In genomic region chr3:49119439-49119838, GRCh38 we compare ENCODE assay signal across 8 cellular contexts. TPM values are rescaled to one million over a fixed set of nuclear protein-coding genes. Genes with fewer than 3 reads are reported as not detected.
DNase-seq lines count a peak whose midpoint lies in the region; ATAC-seq and FAIRE-seq lines count a peak whose summit lies in the region.

No MANE protein-coding gene starts in this region.

- 86% methylated on average over 3 of the region's 3 CpGs for WGBS in thymus
- WGBS in small intestine, 3 donors, result 44 to 75% (median 52%) methylated on average over 3 of the region's 3 CpGs

- peaks cover 22% of the 10 kb centered on the region for H3K36me3 Mint-ChIP-seq in activated CD8-positive, alpha-beta memory T cell treated with anti-CD3 and anti-CD28 coated beads, Interleukin-2, amount 10 ng/mL, durations not matched to agents 7 days and 5 days
- H3K36me3 Mint-ChIP-seq in activated T-helper 2 cell treated with anti-CD3 and anti-CD28 coated beads, Interferon-gamma antibody, Interleukin-2, Interleukin-4, amounts not matched to agents 10 μg/mL and 5 μg/mL and 100 μg/mL, durations not matched to agents 14 hours and 24 hours and 36 hours (ENCODE audit: low read depth), result peaks cover 45% of the 10 kb centered on the region

- H3K4me3 ChIP-seq in iPS-18c (ENCODE audit: insufficient read depth, low read depth, low read length) (peak overlapping the region; percentile 99), thymus (ENCODE audit: low read length) (peak overlapping the region; percentile 90), small intestine (ENCODE audit: low read depth in 1 of 2, low read length in 2 of 2) (peak overlapping the region in 1 of 2 donors; percentile 82)

- intact Hi-C loops in activated T-helper 2 cell treated with anti-CD3 and anti-CD28 coated beads, Interferon-gamma antibody, Interleukin-2, Interleukin-4, amounts not matched to agents 10 μg/mL and 5 μg/mL and 100 μg/mL, durations not matched to agents 14 hours and 24 hours and 36 hours (cut with micrococcal nuclease), result no loop called here

- no peak for ATAC-seq in activated CD8-positive, alpha-beta memory T cell treated with anti-CD3 and anti-CD28 coated beads, Interleukin-2, amount 10 ng/mL, durations not matched to agents 7 days and 5 days
- ATAC-seq in GM19397 (IDR thresholded peaks at IDR 0.05; ENCODE audit: unreplicated experiment), result no peak

- peaks cover 23% of the 10 kb centered on the region for H3K4me1 Mint-ChIP-seq in activated CD8-positive, alpha-beta memory T cell treated with anti-CD3 and anti-CD28 coated beads, Interleukin-2, amount 10 ng/mL, durations not matched to agents 7 days and 5 days
- peaks cover 11% of the 10 kb centered on the region for H3K4me1 Mint-ChIP-seq in activated T-helper 2 cell treated with anti-CD3 and anti-CD28 coated beads, Interferon-gamma antibody, Interleukin-2, Interleukin-4, amounts not matched to agents 10 μg/mL and 5 μg/mL and 100 μg/mL, durations not matched to agents 14 hours and 24 hours and 36 hours (ENCODE audit: low read depth)

- peak overlapping the region; percentile 91 for H3K4me3 Mint-ChIP-seq in activated CD8-positive, alpha-beta memory T cell treated with anti-CD3 and anti-CD28 coated beads, Interleukin-2, amount 10 ng/mL, durations not matched to agents 7 days and 5 days
- peak overlapping the region; percentile 88 for H3K4me3 Mint-ChIP-seq in activated T-helper 2 cell treated with anti-CD3 and anti-CD28 coated beads, Interferon-gamma antibody, Interleukin-2, Interleukin-4, amounts not matched to agents 10 μg/mL and 5 μg/mL and 100 μg/mL, durations not matched to agents 14 hours and 24 hours and 36 hours (ENCODE audit: low read depth)

- no peaks in the 10 kb centered on the region for H3K27me3 ChIP-seq in thymus (ENCODE audit: control insufficient read depth, insufficient read depth)
- no peaks in the 10 kb centered on the region for H3K27me3 ChIP-seq in small intestine (ENCODE audit: control insufficient read depth in 2 of 2, insufficient read depth in 2 of 2, low read length in 2 of 2)

- H3K4me1 ChIP-seq in thymus (ENCODE audit: control insufficient read depth, insufficient read depth, low read length), result peaks cover 16% of the 10 kb centered on the region
- H3K4me1 ChIP-seq in small intestine (ENCODE audit: control insufficient read depth in 2 of 2, insufficient read depth in 1 of 2, low read depth in 1 of 2, low read length in 1 of 2), result peaks cover 0 to 6% of the 10 kb centered on the region in 2 donors

- no peak for DNase-seq in activated CD8-positive, alpha-beta memory T cell treated with anti-CD3 and anti-CD28 coated beads, Interleukin-2, amount 10 ng/mL, durations not matched to agents 7 days and 5 days
- DNase-seq in activated CD8-positive, alpha-beta memory T cell treated with anti-CD3 and anti-CD28 coated beads, Interleukin-2, amount 50 U/mL, for 4 hours, result no peak
- DNase-seq in activated T-helper 2 cell treated with anti-CD3 and anti-CD28 coated beads, Interferon-gamma antibody, Interleukin-2, Interleukin-4, amounts not matched to agents 10 μg/mL and 5 μg/mL and 100 μg/mL, durations not matched to agents 14 hours and 24 hours and 36 hours (ENCODE audit: low spot score), result no peak
- DNase-seq in stimulated activated CD4-positive, alpha-beta T cell treated with anti-CD3 and anti-CD28 coated beads, Interleukin-1b, Interleukin-23, amount 100 ng/mL, for 48 hours, result no peak
- DNase-seq in small intestine, result no peak

- H3K27me3 Mint-ChIP-seq in activated CD8-positive, alpha-beta memory T cell treated with anti-CD3 and anti-CD28 coated beads, Interleukin-2, amount 10 ng/mL, durations not matched to agents 7 days and 5 days, result no peaks in the 10 kb centered on the region
- H3K27me3 Mint-ChIP-seq in activated T-helper 2 cell treated with anti-CD3 and anti-CD28 coated beads, Interferon-gamma antibody, Interleukin-2, Interleukin-4, amounts not matched to agents 10 μg/mL and 5 μg/mL and 100 μg/mL, durations not matched to agents 14 hours and 24 hours and 36 hours (ENCODE audit: low read depth), result no peaks in the 10 kb centered on the region

- no peaks in the 10 kb centered on the region for H3K9me3 Mint-ChIP-seq in activated CD8-positive, alpha-beta memory T cell treated with anti-CD3 and anti-CD28 coated beads, Interleukin-2, amount 10 ng/mL, durations not matched to agents 7 days and 5 days (ENCODE audit: low read depth)
- no peaks in the 10 kb centered on the region for H3K9me3 Mint-ChIP-seq in activated T-helper 2 cell treated with anti-CD3 and anti-CD28 coated beads, Interferon-gamma antibody, Interleukin-2, Interleukin-4, amounts not matched to agents 10 μg/mL and 5 μg/mL and 100 μg/mL, durations not matched to agents 14 hours and 24 hours and 36 hours

- FAIRE-seq in small intestine (lab: Jason Lieb, UNC), result no peak

- H3K36me3 ChIP-seq in thymus (ENCODE audit: control insufficient read depth, insufficient read depth), result peaks cover 44% of the 10 kb centered on the region
- peaks cover 11 to 24% of the 10 kb centered on the region in 2 donors for H3K36me3 ChIP-seq in small intestine (ENCODE audit: control insufficient read depth in 2 of 2, insufficient read depth in 2 of 2, low read length in 2 of 2)

- CTCF ChIA-PET in activated CD8-positive, alpha-beta memory T cell treated with anti-CD3 and anti-CD28 coated beads, Interleukin-2, amount 10 ng/mL, durations not matched to agents 7 days and 5 days (lab: Charles Lee), result interaction anchor here (0.5 to 4.5 kb wide), 3 partner anchors 26 to 771 kb away, joined by 3 to 25 read pairs (median 5); partner anchors contain the start of gene QRICH1

- H3K9me3 ChIP-seq in iPS-18c (ENCODE audit: control insufficient read depth, insufficient read depth, low read length), result no peaks in the 10 kb centered on the region
- H3K9me3 ChIP-seq in thymus (ENCODE audit: control insufficient read depth), result no peaks in the 10 kb centered on the region
- no peaks in the 10 kb centered on the region for H3K9me3 ChIP-seq in small intestine (ENCODE audit: control insufficient read depth, low read depth)

- H3K27ac ChIP-seq in thymus (ENCODE audit: low read depth) (no peak overlapping the region), small intestine (ENCODE audit: low read depth in 1 of 2, low read length in 1 of 2) (peak overlapping the region in 1 of 2 donors; percentile 98)

- peak overlapping the region; percentile 89 for H3K27ac Mint-ChIP-seq in activated CD8-positive, alpha-beta memory T cell treated with anti-CD3 and anti-CD28 coated beads, Interleukin-2, amount 10 ng/mL, durations not matched to agents 7 days and 5 days
- peak overlapping the region; percentile 80 for H3K27ac Mint-ChIP-seq in activated T-helper 2 cell treated with anti-CD3 and anti-CD28 coated beads, Interferon-gamma antibody, Interleukin-2, Interleukin-4, amounts not matched to agents 10 μg/mL and 5 μg/mL and 100 μg/mL, durations not matched to agents 14 hours and 24 hours and 36 hours

RNA-seq across cellular contexts. Expression of gene USP19, which starts 1.2 kb away (rescaled TPM):
- total RNA-seq in activated CD8-positive, alpha-beta memory T cell treated with anti-CD3 and anti-CD28 coated beads, Interleukin-2, amount 10 ng/mL, durations not matched to agents 7 days and 5 days, result 10 to 100 TPM; 58.3 to 68.6 TPM
- total RNA-seq in activated T-helper 2 cell treated with anti-CD3 and anti-CD28 coated beads, Interferon-gamma antibody, Interleukin-2, Interleukin-4, amounts not matched to agents 10 μg/mL and 5 μg/mL and 100 μg/mL, durations not matched to agents 14 hours and 24 hours and 36 hours, result 47.9 and 54.8 TPM in 2 replicates
- polyA plus RNA-seq in thymus (25.2 TPM), small intestine (10 to 100 TPM; 20.1 to 26.2 (median 22.2) TPM)

RNA-seq across cellular contexts. Expression of gene LAMB2, which starts 13.4 kb away (rescaled TPM):
- total RNA-seq in activated CD8-positive, alpha-beta memory T cell treated with anti-CD3 and anti-CD28 coated beads, Interleukin-2, amount 10 ng/mL, durations not matched to agents 7 days and 5 days, result not detected
- 0.34 TPM in 1 of 2 replicates, not detected in the other for total RNA-seq in activated T-helper 2 cell treated with anti-CD3 and anti-CD28 coated beads, Interferon-gamma antibody, Interleukin-2, Interleukin-4, amounts not matched to agents 10 μg/mL and 5 μg/mL and 100 μg/mL, durations not matched to agents 14 hours and 24 hours and 36 hours
- 102 TPM for polyA plus RNA-seq in thymus
- 100 to 1,000 TPM; 124 to 598 (median 312) TPM for polyA plus RNA-seq in small intestine

RNA-seq across cellular contexts. Expression of gene QARS1, which starts 14.9 kb away (rescaled TPM):
- 100 to 1,000 TPM; 234 to 245 TPM for total RNA-seq in activated CD8-positive, alpha-beta memory T cell treated with anti-CD3 and anti-CD28 coated beads, Interleukin-2, amount 10 ng/mL, durations not matched to agents 7 days and 5 days
- total RNA-seq in activated T-helper 2 cell treated with anti-CD3 and anti-CD28 coated beads, Interferon-gamma antibody, Interleukin-2, Interleukin-4, amounts not matched to agents 10 μg/mL and 5 μg/mL and 100 μg/mL, durations not matched to agents 14 hours and 24 hours and 36 hours, result 209 and 226 TPM in 2 replicates
- polyA plus RNA-seq in thymus (256 TPM), small intestine (100 to 1,000 TPM; 360 to 425 (median 395) TPM)

RNA-seq across cellular contexts. Expression of gene QRICH1, which starts 25.6 kb away (rescaled TPM):
- total RNA-seq in activated CD8-positive, alpha-beta memory T cell treated with anti-CD3 and anti-CD28 coated beads, Interleukin-2, amount 10 ng/mL, durations not matched to agents 7 days and 5 days, result 100 to 1,000 TPM; 142 to 149 TPM
- total RNA-seq in activated T-helper 2 cell treated with anti-CD3 and anti-CD28 coated beads, Interferon-gamma antibody, Interleukin-2, Interleukin-4, amounts not matched to agents 10 μg/mL and 5 μg/mL and 100 μg/mL, durations not matched to agents 14 hours and 24 hours and 36 hours, result 145 and 164 TPM in 2 replicates
- polyA plus RNA-seq in thymus, result 53.3 TPM
- polyA plus RNA-seq in small intestine, result 10 to 100 TPM; 27.9 to 39.4 (median 38.2) TPM

RNA-seq across cellular contexts. Expression of gene CCDC71, which starts 46.7 kb away (rescaled TPM):
- total RNA-seq in activated CD8-positive, alpha-beta memory T cell treated with anti-CD3 and anti-CD28 coated beads, Interleukin-2, amount 10 ng/mL, durations not matched to agents 7 days and 5 days, result 10 to 100 TPM; 23.5 to 23.7 TPM
- total RNA-seq in activated T-helper 2 cell treated with anti-CD3 and anti-CD28 coated beads, Interferon-gamma antibody, Interleukin-2, Interleukin-4, amounts not matched to agents 10 μg/mL and 5 μg/mL and 100 μg/mL, durations not matched to agents 14 hours and 24 hours and 36 hours, result 24.4 and 24.9 TPM in 2 replicates
- 15.5 TPM for polyA plus RNA-seq in thymus
- polyA plus RNA-seq in small intestine, result 10 to 100 TPM; 13.0 to 22.3 (median 13.5) TPM
